Comparison of ENCODE assay signal across 7 cellular contexts in genomic region chr4:173370130-173370476, GRCh38. TPM values are rescaled to one million over a fixed set of nuclear protein-coding genes. Genes with fewer than 3 reads are reported as not detected.
DNase-seq lines count a peak whose midpoint lies in the region; ATAC-seq and TF ChIP-seq lines count a peak whose summit lies in the region.

No MANE protein-coding gene starts in this region.

- H3K27ac ChIP-seq in neural progenitor cell (peak overlapping the region; percentile 69), transverse colon (peak overlapping the region; percentile 98 to 99 (median 98))

- H3K9me3 ChIP-seq in neural progenitor cell (ENCODE audit: low read depth) = no peaks in the 10 kb centered on the region
- no peaks in the 10 kb centered on the region for H3K9me3 ChIP-seq in transverse colon

- TF ChIP-seq CTCF in epithelial cell of esophagus (IDR thresholded peaks at IDR 0.05; ENCODE audit: insufficient read depth, low read depth, low read length, missing control alignments) (no peak), neural progenitor cell (IDR thresholded peaks at IDR 0.05) (no peak), transverse colon (IDR thresholded peaks at IDR 0.05) (no peak)

- H3K4me1 ChIP-seq in neural progenitor cell (peaks cover 26% of the 10 kb centered on the region), transverse colon (peaks cover 0 to 39% (median 6%) of the 10 kb centered on the region in 4 donors)

- H3K27me3 ChIP-seq in neural progenitor cell = no peaks in the 10 kb centered on the region
- no peaks in the 10 kb centered on the region for H3K27me3 ChIP-seq in transverse colon

- peak; percentile 21 for TF ChIP-seq POLR2A in transverse colon (IDR thresholded peaks at IDR 0.05)

- peaks cover 38% of the 10 kb centered on the region for H3K4me1 Mint-ChIP-seq in activated CD4-positive, alpha-beta memory T cell treated with anti-CD3 and anti-CD28 coated beads for 36 hours (ENCODE audit: low read depth)
- H3K4me1 Mint-ChIP-seq in neural progenitor cell = peaks cover 27% of the 10 kb centered on the region

- H3K4me2 ChIP-seq in neural progenitor cell = peak overlapping the region; percentile 93

- H3K79me2 ChIP-seq in neural progenitor cell (ENCODE audit: low read depth) = peaks cover 45% of the 10 kb centered on the region

- H3F3A ChIP-seq in neural progenitor cell (ENCODE audit: low read depth) = peaks cover 49% of the 10 kb centered on the region

- H3K4me3 ChIP-seq in epithelial cell of esophagus (ENCODE audit: low read length) (peak overlapping the region; percentile 92), neural progenitor cell (peak overlapping the region; percentile 90), transverse colon (peak overlapping the region; percentile 49 to 99 (median 76))

- H2AFZ ChIP-seq in neural progenitor cell (replicated peaks) = peak overlapping the region; percentile 61

- ATAC-seq in GM19452 (IDR thresholded peaks at IDR 0.05; ENCODE audit: unreplicated experiment) = peak; percentile 7
- ATAC-seq in HG03439 (IDR thresholded peaks at IDR 0.05; ENCODE audit: unreplicated experiment) = peak; percentile 9

- H3K36me3 ChIP-seq in neural progenitor cell = peaks cover 13% of the 10 kb centered on the region
- H3K36me3 ChIP-seq in transverse colon = no peaks in the 10 kb centered on the region

- no peaks in the 10 kb centered on the region for H3K9me3 Mint-ChIP-seq in activated CD4-positive, alpha-beta memory T cell treated with anti-CD3 and anti-CD28 coated beads for 36 hours
- no peaks in the 10 kb centered on the region for H3K9me3 Mint-ChIP-seq in neural progenitor cell

- peaks cover 4% of the 10 kb centered on the region for H3K27me3 Mint-ChIP-seq in activated CD4-positive, alpha-beta memory T cell treated with anti-CD3 and anti-CD28 coated beads for 36 hours
- H3K27me3 Mint-ChIP-seq in neural progenitor cell (ENCODE audit: insufficient read depth, low read depth) = peaks cover 6% of the 10 kb centered on the region

- intact Hi-C loops in activated CD4-positive, alpha-beta memory T cell treated with anti-CD3 and anti-CD28 coated beads for 36 hours (cut with micrococcal nuclease) = loop anchor here (1.0 kb wide), 4 partner anchors 36 to 913 kb away; partner anchors contain the start of genes CEP44, FBXO8, GALNT7 and HMGB2
- intact Hi-C loops in transverse colon (cut with DNase I; ENCODE audit: low total_unique reads) = loop anchor here (5.0 kb wide), 1 partner anchor 38 kb away; the partner anchor contains the start of gene HMGB2

- TF ChIP-seq EP300 in transverse colon (IDR thresholded peaks at IDR 0.05; ENCODE audit: low read depth) = no peak

- in situ Hi-C loops in transverse colon (cut with MboI; ENCODE audit: low pct_ligation_motif_present in 1 of 4, low pct_unique_long_range_greater_than_20kb in 1 of 4, low sequenced_read_pairs in 3 of 4) = no loop called here

- peak; percentile 71 for DNase-seq in activated CD4-positive, alpha-beta memory T cell treated with anti-CD3 and anti-CD28 coated beads for 36 hours
- DNase-seq in epithelial cell of esophagus (ENCODE audit: low read depth) = no peak
- DNase-seq in neural progenitor cell (ENCODE audit: low spot score) = no peak
- DNase-seq in transverse colon = peak; percentile 65
- DNase-seq in GDM1 (lab: John Stamatoyannopoulos, UW) = no peak

- peaks cover 8% of the 10 kb centered on the region for H3K36me3 Mint-ChIP-seq in activated CD4-positive, alpha-beta memory T cell treated with anti-CD3 and anti-CD28 coated beads for 36 hours
- H3K36me3 Mint-ChIP-seq in neural progenitor cell = peaks cover 6% of the 10 kb centered on the region

- peak overlapping the region; percentile 100 for H3K4me3 Mint-ChIP-seq in activated CD4-positive, alpha-beta memory T cell treated with anti-CD3 and anti-CD28 coated beads for 36 hours
- H3K4me3 Mint-ChIP-seq in neural progenitor cell = peak overlapping the region; percentile 100

- 0 to 1% methylated on average over 3 to 14 of the region's 14 CpGs for WGBS in transverse colon (ENCODE audit: low coverage in 1 of 2), 2 donors

- POLR2A ChIA-PET in activated CD4-positive, alpha-beta memory T cell treated with anti-CD3 and anti-CD28 coated beads for 36 hours (lab: Charles Lee) = interaction anchor here (0.7 to 4.3 kb wide), 5 partner anchors 36 to 202 kb away, joined by 3 to 117 read pairs (median 5); partner anchors contain the start of gene HMGB2

- H3K9ac ChIP-seq in neural progenitor cell = peak overlapping the region; percentile 10

- peak overlapping the region; percentile 99 for H3K27ac Mint-ChIP-seq in activated CD4-positive, alpha-beta memory T cell treated with anti-CD3 and anti-CD28 coated beads for 36 hours
- H3K27ac Mint-ChIP-seq in neural progenitor cell = peak overlapping the region; percentile 95

- H4K20me1 ChIP-seq in neural progenitor cell (ENCODE audit: low read depth) = peaks cover 26% of the 10 kb centered on the region

- CTCF ChIA-PET in activated CD4-positive, alpha-beta memory T cell treated with anti-CD3 and anti-CD28 coated beads for 36 hours (lab: Charles Lee) = interaction anchor here (0.9 to 1.5 kb wide), 3 partner anchors 36 to 51 kb away, joined by 3 to 5 read pairs (median 3); partner anchors contain the start of gene HMGB2

RNA-seq across cellular contexts. Expression of gene SAP30, which starts 0.7 kb away (rescaled TPM):
- 10 to 100 TPM; 26.1 to 26.5 TPM for total RNA-seq in activated CD4-positive, alpha-beta memory T cell treated with anti-CD3 and anti-CD28 coated beads for 36 hours
- total RNA-seq in neural progenitor cell (ENCODE audit: low replicate concordance) (36.7 and 63.5 TPM in 2 replicates), transverse colon (10 to 100 TPM in 3 of 4 donors, 1 to 10 TPM in 1; 3.8 to 15.3 (median 14.7) TPM)

RNA-seq across cellular contexts. Expression of gene SCRG1, which starts 28.8 kb away (rescaled TPM):
- not detected for total RNA-seq in activated CD4-positive, alpha-beta memory T cell treated with anti-CD3 and anti-CD28 coated beads for 36 hours
- total RNA-seq in neural progenitor cell (ENCODE audit: low replicate concordance) = 0.37 and 0.40 TPM in 2 replicates
- total RNA-seq in transverse colon = 1 to 10 TPM in 2 of 4 donors, under 1 TPM in 2; 0.32 to 1.4 (median 1.0) TPM

RNA-seq across cellular contexts. Expression of gene HMGB2, which starts 35.9 kb away (rescaled TPM):
- total RNA-seq in activated CD4-positive, alpha-beta memory T cell treated with anti-CD3 and anti-CD28 coated beads for 36 hours = 100 to 1,000 TPM; 610 to 614 TPM
- total RNA-seq in neural progenitor cell (ENCODE audit: low replicate concordance) (655 and 1,033 TPM in 2 replicates), transverse colon (10 to 100 TPM in 3 of 4 donors, 1 to 10 TPM in 1; 9.4 to 34.9 (median 29.1) TPM)

Comparison
In these comparisons a context has a peak if more than half of its experiments do, and no peak if none do; other contexts are left out.
1. DNase-seq: peak in activated CD4-positive, alpha-beta memory T cell treated with anti-CD3 and anti-CD28 coated beads for 36 hours (single experiment) and transverse colon (single experiment); none in epithelial cell of esophagus (single experiment), neural progenitor cell (single experiment) and GDM1 (single experiment).
2. RNA of gene HMGB2, which starts 35.9 kb away (total RNA-seq): 655 to 1,033 TPM in neural progenitor cell and 610 to 614 TPM in activated CD4-positive, alpha-beta memory T cell treated with anti-CD3 and anti-CD28 coated beads for 36 hours; 9.4 to 34.9 TPM in transverse colon; every median in the first group is over 10 times any median in the second.
3. Peak in every context shown above with its lines, with median percentiles within 50 percentile points of each other: H3K4me3 ChIP-seq.